17 cellular contexts compared by ENCODE assay signal in genomic region chr1:7227654-7228053, GRCh38.
DNase-seq lines count a peak whose midpoint lies in the region; ATAC-seq and TF ChIP-seq lines count a peak whose summit lies in the region.
"Had no signal": no experiment of that assay in that cellular context is flagged by ENCODE, and none has a peak within 500 bp of the region (broad histone marks: within the 10 kb centered on the region; RNA-seq: fewer than 3 reads in every experiment).

No MANE protein-coding gene starts in this region.

- no peak for TF ChIP-seq RAD21 in IMR-90 (IDR thresholded peaks at IDR 0.05; ENCODE audit: low read length)

- no peak overlapping the region for H3K18ac ChIP-seq in IMR-90 (ENCODE audit: low read depth, low read length)

- WGBS in IMR-90 (ENCODE audit: extremely low coverage in 2 of 2, insufficient read length in 1 of 2), 2 experiments = no CpG with 5 or more reads among the region's 5 CpGs

- no peak for TF ChIP-seq POLR2A in IMR-90 (IDR thresholded peaks at IDR 0.05; ENCODE audit: low read depth, low read length)

- H3K23ac ChIP-seq in IMR-90 (ENCODE audit: low read depth, low read length) = no peak overlapping the region

- CTCF ChIA-PET in IMR-90 (lab: Yijun Ruan, JAX) = no interaction called here

- H4K20me1 ChIP-seq in BLaER1 (no peaks in the 10 kb centered on the region), IMR-90 (ENCODE audit: insufficient read depth, low read length) (no peaks in the 10 kb centered on the region)

- H3K27me3 ChIP-seq in BLaER1 (no peaks in the 10 kb centered on the region), IMR-90 (ENCODE audit: control insufficient read depth, insufficient read depth, low read length) (no peaks in the 10 kb centered on the region)

- no peak overlapping the region for H2BK5ac ChIP-seq in IMR-90 (ENCODE audit: low read depth, low read length, poor library complexity, severe bottlenecking)

- peak overlapping the region; percentile 62; the same call in 1 of the 2 replicates for H2BK120ac ChIP-seq in IMR-90 (ENCODE audit: low read depth, low read length)

- H2BK20ac ChIP-seq in IMR-90 (ENCODE audit: low read depth, low read length) = 0 out of 2 replicates have a peak overlapping the region, but pooled peaks have one; percentile 20

- peak overlapping the region; percentile 7 for H2AFZ ChIP-seq in IMR-90 (replicated peaks; ENCODE audit: low read length, poor library complexity)
- H2AFZ ChIP-seq: GM23338 had no signal

- H4K91ac ChIP-seq in IMR-90 (ENCODE audit: insufficient read depth, low read depth, low read length) = no peak overlapping the region

- H2AK5ac ChIP-seq in IMR-90 (ENCODE audit: low read depth, low read length) = no peak overlapping the region

- dilution Hi-C loops in IMR-90 (cut with HindIII; ENCODE audit: low sequenced_read_pairs, unreplicated experiment) = no loop called here

- in situ Hi-C loops in IMR-90 (cut with MboI; ENCODE audit: low sequenced_read_pairs) = loop anchor here (10.0 kb wide), 1 partner anchor 433 kb away; no protein-coding TSS in a partner anchor

- H3K4me2 ChIP-seq in BLaER1 = peak overlapping the region; percentile 48; the same call in 1 of the 2 replicates
- no peak overlapping the region for H3K4me2 ChIP-seq in IMR-90 (ENCODE audit: low read depth, low read length)
- H3K4me2 ChIP-seq: GM23338 had no signal

- H3K4me1 ChIP-seq in BLaER1 (peaks cover 75% of the 10 kb centered on the region), IMR-90 (ENCODE audit: control insufficient read depth, insufficient read depth, low read length) (peaks cover 12% of the 10 kb centered on the region)
- H3K4me1 ChIP-seq: Caco-2 had no signal

- POLR2A ChIA-PET in IMR-90 (lab: Charles Lee; ENCODE audit: unreplicated experiment) = no interaction called here

- no peak overlapping the region for H4K5ac ChIP-seq in IMR-90 (ENCODE audit: low read depth, low read length)

- no peaks in the 10 kb centered on the region for H3K79me1 ChIP-seq in IMR-90 (ENCODE audit: low read depth in 1 of 2, low read length in 2 of 2)

- ATAC-seq in IMR-90 (ENCODE audit: low read depth) = no peak
- no peak for ATAC-seq in GM21619 (IDR thresholded peaks at IDR 0.05; ENCODE audit: unreplicated experiment)
- ATAC-seq: CD8-positive, alpha-beta T cell; GM12878; HCT116 had no signal

- H3K36me3 ChIP-seq in BLaER1 (no peaks in the 10 kb centered on the region), IMR-90 (ENCODE audit: control insufficient read depth, insufficient read depth, low read length) (no peaks in the 10 kb centered on the region)

- no peak overlapping the region for H3K56ac ChIP-seq in IMR-90 (ENCODE audit: extremely low read depth, insufficient read depth, low read length)

- H3K4me3 ChIP-seq in BLaER1 = no peak overlapping the region
- no peak overlapping the region for H3K4me3 ChIP-seq in IMR-90 (ENCODE audit: insufficient read depth, low read depth, low read length)
- H3K4me3 ChIP-seq: GM12878, GM23338 had no signal

- BruUV-seq in IMR-90 (replicated peaks; lab: Mats Ljungman, UMichigan) = no TSS peak

- no peak overlapping the region for H3K4ac ChIP-seq in IMR-90 (ENCODE audit: low read depth, low read length)

- H2AK9ac ChIP-seq in IMR-90 (replicated peaks; ENCODE audit: low read depth, low read length, poor library complexity) = no peak overlapping the region

- H3K27ac ChIP-seq in BLaER1 = peak overlapping the region; percentile 58
- H3K27ac ChIP-seq in IMR-90 (ENCODE audit: insufficient read depth, low read length) = no peak overlapping the region
- H3K27ac ChIP-seq: C4-2B had no signal

- DNase-seq in IMR-90 (no peak), iPS-NIHi7 (ENCODE audit: extremely low spot score) (peak; percentile 4), NCI-H526 (lab: John Stamatoyannopoulos, UW) (no peak), OCI-M2 (lab: John Stamatoyannopoulos, UW; ENCODE audit: unreplicated experiment) (no peak)
- DNase-seq: Caco-2; CD4-positive, CD25-positive, alpha-beta regulatory T cell; CD8-positive, alpha-beta T cell; DMS153; EL; GDM1; H9 had no signal

- H3K9ac ChIP-seq in BLaER1 = no peak overlapping the region
- H3K9ac ChIP-seq in IMR-90 (ENCODE audit: low read depth, low read length) = no peak overlapping the region

- no peak overlapping the region for H4K8ac ChIP-seq in IMR-90 (ENCODE audit: low read depth in 2 of 2, low read length in 2 of 2)

- intact Hi-C loops in IMR-90 (cut with micrococcal nuclease) = no loop called here

- no peak for TF ChIP-seq CTCF in IMR-90 (conservative IDR thresholded peaks at IDR 0.05; ENCODE audit: low read depth, low read length)

- no peak overlapping the region for H3K14ac ChIP-seq in IMR-90 (replicated peaks; ENCODE audit: low read depth, low read length)

- H3K9me3 ChIP-seq in BLaER1 (no peaks in the 10 kb centered on the region), IMR-90 (ENCODE audit: control insufficient read depth, insufficient read depth, low read length) (no peaks in the 10 kb centered on the region)
- H3K9me3 ChIP-seq: Caco-2 had no signal

- no peak overlapping the region for H2BK15ac ChIP-seq in IMR-90 (ENCODE audit: low read depth, low read length)

- peaks cover 16% of the 10 kb centered on the region for H3K9me1 ChIP-seq in IMR-90 (ENCODE audit: insufficient read depth, low read length)

TF ChIP-seq in IMR-90, 13 proteins besides CTCF, POLR2A, EP300 and RAD21:
- TF ChIP-seq ELK1 (IDR thresholded peaks at IDR 0.05; ENCODE audit: borderline replicate concordance, low read depth, low read length) (no peak), MXI1 (IDR thresholded peaks at IDR 0.05; ENCODE audit: borderline replicate concordance, low read depth, low read length) (no peak), SMC3 (IDR thresholded peaks at IDR 0.05; ENCODE audit: low read depth, low read length) (no peak), USF2 (IDR thresholded peaks at IDR 0.05; ENCODE audit: low read depth, low read length) (no peak), FOS (IDR thresholded peaks at IDR 0.05; ENCODE audit: low read depth, low read length) (no peak), BHLHE40 (IDR thresholded peaks at IDR 0.05; ENCODE audit: low read depth, low read length) (no peak), MAZ (IDR thresholded peaks at IDR 0.05; ENCODE audit: borderline replicate concordance, low read depth, low read length) (no peak), NFE2L2 (IDR thresholded peaks at IDR 0.05; ENCODE audit: low read depth, low read length) (no peak), RCOR1 (IDR thresholded peaks at IDR 0.05; ENCODE audit: insufficient replicate concordance, low read length) (no peak), RFX5 (IDR thresholded peaks at IDR 0.05; ENCODE audit: low read depth, low read length) (no peak), CEBPB (IDR thresholded peaks at IDR 0.05; ENCODE audit: low read depth, low read length) (no peak)
TF ChIP-seq in IMR-90: peak in this region for 0.
